24 cellular contexts compared by ENCODE assay signal in the genomic region with DNA sequence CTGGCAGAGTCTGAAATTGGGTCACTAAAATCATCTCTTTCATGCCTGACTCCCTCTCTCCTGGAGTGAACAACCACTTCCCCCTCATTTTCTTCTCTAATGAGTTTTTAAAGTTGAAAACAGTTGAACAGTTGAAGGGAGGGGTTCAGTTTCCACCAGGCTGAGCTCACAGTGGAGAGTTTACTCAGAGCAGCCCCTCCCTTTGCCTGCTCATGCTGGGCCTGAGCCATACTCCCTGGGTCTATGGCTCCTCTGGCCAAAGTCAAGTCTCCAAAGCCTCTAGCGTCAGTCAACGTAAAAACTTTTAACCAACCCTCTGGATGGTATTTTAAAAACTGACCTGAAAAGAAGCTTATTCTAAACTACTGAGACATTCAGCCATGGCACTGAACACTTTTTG.
"Had no signal": no experiment of that assay in that cellular context is flagged by ENCODE, and none has a peak within 500 bp of the region (broad histone marks: within the 10 kb centered on the region; RNA-seq: fewer than 3 reads in every experiment).

No MANE protein-coding gene starts in this region.

- H3K27me3 ChIP-seq: esophagus squamous epithelium, ovary, right lobe of liver, stomach, testis, tibial nerve, upper lobe of left lung had no signal

- DNase-seq: cortex of kidney; effector memory CD8-positive, alpha-beta T cell; erythroblast; esophagus squamous epithelium; hypothalamus; left ventricle myocardium superior; lower lobe of right lung; naive thymus-derived CD8-positive, alpha-beta T cell; nephron progenitor cell; occipital lobe; ovary; posterior cingulate gyrus; psoas muscle; right lobe of liver; small intestine; stimulated activated CD4-positive, alpha-beta T cell treated with anti-CD3 and anti-CD28 coated beads, Interleukin-15, amount 100 ng/mL, for 24 hours; stimulated activated CD4-positive, alpha-beta T cell treated with anti-CD3 and anti-CD28 coated beads, Interleukin-4, amount 100 ng/mL, for 1 hour; stimulated activated CD8-positive, alpha-beta memory T cell treated with anti-CD3 and anti-CD28 coated beads, Interleukin-4, amount 100 ng/mL, for 48 hours; stimulated activated naive CD4-positive, alpha-beta T cell treated with Interleukin-2 at 50 U/mL for 16 hours; stomach; substantia nigra; testis; upper lobe of left lung had no signal

- H3K4me3 ChIP-seq: esophagus squamous epithelium, lower lobe of right lung, ovary, psoas muscle, right lobe of liver, stomach, testis, tibial nerve, upper lobe of left lung had no signal

- ATAC-seq: effector memory CD8-positive, alpha-beta T cell; left ventricle myocardium superior; lower lobe of right lung; naive thymus-derived CD8-positive, alpha-beta T cell; psoas muscle; right lobe of liver had no signal

- H3K9me3 ChIP-seq: esophagus squamous epithelium, lower lobe of right lung, ovary, psoas muscle, right lobe of liver, testis, upper lobe of left lung had no signal

- H3K4me1 ChIP-seq: esophagus squamous epithelium, lower lobe of right lung, psoas muscle, right lobe of liver, stomach, testis, tibial nerve, upper lobe of left lung had no signal

- H3K36me3 ChIP-seq: esophagus squamous epithelium, lower lobe of right lung, ovary, right lobe of liver, stomach, tibial nerve, upper lobe of left lung had no signal

- H3K27ac ChIP-seq: esophagus squamous epithelium, lower lobe of right lung, ovary, psoas muscle, right lobe of liver, stomach, testis, tibial nerve, upper lobe of left lung had no signal
